In genomic region chr14:92121207-92121669, GRCh38 we compare ENCODE assay signal across 8 cellular contexts. TPM values are rescaled to one million over a fixed set of nuclear protein-coding genes. Genes with fewer than 3 reads are reported as not detected.
DNase-seq lines count a peak whose midpoint lies in the region; ATAC-seq and TF ChIP-seq lines count a peak whose summit lies in the region.

No MANE protein-coding gene starts in this region.

- in situ Hi-C loops in SK-MEL-5 (cut with HindIII; ENCODE audit: low pct_unique_long_range_greater_than_20kb, low sequenced_read_pairs): no loop called here

- DNase-seq in stimulated activated CD8-positive, alpha-beta memory T cell treated with anti-CD3 and anti-CD28 coated beads, Interleukin-15, amount 100 ng/mL, for 1 hour (ENCODE audit: low read depth): peak; percentile 5
- DNase-seq in stimulated activated CD8-positive, alpha-beta memory T cell treated with anti-CD3 and anti-CD28 coated beads, Interleukin-4, amount 100 ng/mL, for 48 hours: no peak
- peak; percentile 18 for DNase-seq in SK-MEL-5 (ENCODE audit: low read depth, low spot score)
- DNase-seq in epithelial cell of esophagus (ENCODE audit: low read depth): peak; percentile 43
- peak; percentile 56 for DNase-seq in myocyte (ENCODE audit: low read depth)
- no peak for DNase-seq in NCI-H2081 treated with DMSO at 0.1 percent for 48 hours (lab: John Stamatoyannopoulos, UW)
- DNase-seq in NCI-H1105 treated with DMSO at 0.1 percent for 48 hours (lab: John Stamatoyannopoulos, UW): no peak

- no peak for TF ChIP-seq CTCF in epithelial cell of esophagus (IDR thresholded peaks at IDR 0.05; ENCODE audit: insufficient read depth, low read depth, low read length, missing control alignments)

- H3K4me3 ChIP-seq in epithelial cell of esophagus (ENCODE audit: low read length): peak overlapping the region; percentile 98

- ATAC-seq in HG02870 (IDR thresholded peaks at IDR 0.05; ENCODE audit: unreplicated experiment): peak; percentile 10

RNA-seq across cellular contexts. Expression of gene NDUFB1, which starts 0.3 kb away (rescaled TPM):
- total RNA-seq in SK-MEL-5 (2014; rRNA removed; shearing (Covaris generic)): 380 and 394 TPM in 2 replicates
- polyA plus RNA-seq in SK-MEL-5 (2015; cell fraction: cytosol; rRNA removed): 350 and 564 TPM in 2 replicates
- 85.4 and 129 TPM in 2 replicates for polyA plus RNA-seq in SK-MEL-5 (2015; cell fraction: nucleus; rRNA removed)
- total RNA-seq in myocyte: 511 and 521 TPM in 2 replicates
- polyA plus RNA-seq in myocyte (2012): 481 TPM

RNA-seq across cellular contexts. Expression of gene CPSF2, which starts 0.5 kb away (rescaled TPM):
- total RNA-seq in SK-MEL-5 (2014; rRNA removed; shearing (Covaris generic)): 67.8 and 79.5 TPM in 2 replicates
- 53.0 and 58.2 TPM in 2 replicates for polyA plus RNA-seq in SK-MEL-5 (2015; cell fraction: cytosol; rRNA removed)
- 20.9 and 23.5 TPM in 2 replicates for polyA plus RNA-seq in SK-MEL-5 (2015; cell fraction: nucleus; rRNA removed)
- total RNA-seq in myocyte: 54.7 and 65.2 TPM in 2 replicates
- polyA plus RNA-seq in myocyte (2012): 25.9 TPM

RNA-seq across cellular contexts. Expression of gene ATXN3, which starts 14.9 kb away (rescaled TPM):
- 42.5 and 52.1 TPM in 2 replicates for total RNA-seq in SK-MEL-5 (2014; rRNA removed; shearing (Covaris generic))
- polyA plus RNA-seq in SK-MEL-5 (2015; cell fraction: cytosol; rRNA removed): 15.9 and 23.3 TPM in 2 replicates
- 4.0 and 33.4 TPM in 2 replicates for polyA plus RNA-seq in SK-MEL-5 (2015; cell fraction: nucleus; rRNA removed)
- 25.2 and 42.8 TPM in 2 replicates for total RNA-seq in myocyte
- polyA plus RNA-seq in myocyte (2012): 14.2 TPM

Comparison
In these comparisons a context has a peak if more than half of its experiments do, and no peak if none do; other contexts are left out.
1. DNase-seq: peak in stimulated activated CD8-positive, alpha-beta memory T cell treated with anti-CD3 and anti-CD28 coated beads, Interleukin-15, amount 100 ng/mL, for 1 hour (single experiment), SK-MEL-5 (single experiment), epithelial cell of esophagus (single experiment) and myocyte (single experiment); none in stimulated activated CD8-positive, alpha-beta memory T cell treated with anti-CD3 and anti-CD28 coated beads, Interleukin-4, amount 100 ng/mL, for 48 hours (single experiment), NCI-H2081 treated with DMSO at 0.1 percent for 48 hours (single experiment) and NCI-H1105 treated with DMSO at 0.1 percent for 48 hours (single experiment).